ENCODE assay signal across 14 cellular contexts in genomic region chr19:43002948-43003347, GRCh38. TPM values are rescaled to one million over a fixed set of nuclear protein-coding genes. Genes with fewer than 3 reads are reported as not detected.
"Had no signal": no experiment of that assay in that cellular context is flagged by ENCODE, and none has a peak within 500 bp of the region (broad histone marks: within the 10 kb centered on the region; RNA-seq: fewer than 3 reads in every experiment).

No MANE protein-coding gene starts in this region.

RNA-seq across cellular contexts. Expression of gene PSG11, which starts 23.3 kb away (rescaled TPM):
- total RNA-seq: activated B cell treated with CpG ODN at 0.5 μM for 24 hours; activated CD8-positive, alpha-beta T cell treated with anti-CD3 and anti-CD28 coated beads for 36 hours; activated T-cell treated with anti-CD3 and anti-CD28 coated beads, Interleukin-2, amount 50 U/mL, for 4 hours; bronchial epithelial cell; cardiac septum; chondrocyte; dermis blood vessel endothelial cell; esophagus squamous epithelium; foreskin keratinocyte; gastrocnemius medialis; heart left ventricle; T-helper 2 cell treated with Interferon-gamma antibody and Interleukin-4, amounts not matched to agents 100 ng/mL and 5 ng/mL, for 36 hours had no signal
- polyA plus RNA-seq: adipose tissue, esophagus, foreskin keratinocyte, heart left ventricle had no signal
